Comparison of ENCODE assay signal across 17 cellular contexts in genomic region chr4:74426101-74426500, GRCh38. TPM values are rescaled to one million over a fixed set of nuclear protein-coding genes. Genes with fewer than 3 reads are reported as not detected.
DNase-seq lines count a peak whose midpoint lies in the region; ATAC-seq, FAIRE-seq and TF ChIP-seq lines count a peak whose summit lies in the region.
"Had no signal": no experiment of that assay in that cellular context is flagged by ENCODE, and none has a peak within 500 bp of the region (broad histone marks: within the 10 kb centered on the region; RNA-seq: fewer than 3 reads in every experiment).

No MANE protein-coding gene starts in this region.

- in situ Hi-C loops in astrocyte of the spinal cord (cut with HindIII; ENCODE audit: low sequenced_read_pairs) = no loop called here

- CTCF ChIA-PET in AG04450 (lab: Charles Lee) = interaction anchor here (0.6 kb wide), 1 partner anchor 19 kb away, joined by 4 read pairs; the partner anchor contains the start of gene AREG

- peak; percentile 71 for FAIRE-seq in H54 (lab: Jason Lieb, UNC)

- H3K4me3 ChIP-seq in AG04450 (ENCODE audit: low read depth, low read length) = no peak overlapping the region
- H3K4me3 ChIP-seq in astrocyte of the spinal cord (ENCODE audit: low read depth, low read length) = no peak overlapping the region
- H3K4me3 ChIP-seq: BLaER1, suprapubic skin had no signal

- TF ChIP-seq POLR2A in H54 (IDR thresholded peaks at IDR 0.05; ENCODE audit: low read depth, low read length) = no peak

- DNase-seq in AG04450 (ENCODE audit: low read depth, low spot score) (peak; percentile 43), H54 (ENCODE audit: insufficient read length, low spot score) (no peak), astrocyte of the spinal cord (ENCODE audit: low read depth, low spot score) (peak; percentile 91), iris pigment epithelial cell (ENCODE audit: low read depth) (peak; percentile 96), GM20000 (ENCODE audit: low spot score) (no peak)
- DNase-seq: activated CD4-positive, alpha-beta T cell treated with anti-CD3 and anti-CD28 coated beads, Interleukin-2, amount 10 ng/mL, durations not matched to agents 7 days and 5 days; effector memory CD4-positive, alpha-beta T cell; NCI-H1048; NCI-H2171 treated with DMSO at 0.1 percent for 48 hours; Right ventricle myocardium superior; T-helper 9 cell had no signal

- no peaks in the 10 kb centered on the region for H3K9me3 ChIP-seq in AG04450 (ENCODE audit: control insufficient read depth, insufficient read depth, low read length)
- H3K9me3 ChIP-seq: BLaER1, suprapubic skin had no signal

- POLR2A ChIA-PET in AG04450 (lab: Yijun Ruan, JAX) = interaction anchor here (0.6 to 1.1 kb wide), 2 partner anchors 19 to 97 kb away, joined by 3 read pairs; partner anchors contain the start of gene AREG

- TF ChIP-seq CTCF in AG04450 (IDR thresholded peaks at IDR 0.05; ENCODE audit: low read depth, low read length) = no peak
- no peak for TF ChIP-seq CTCF in astrocyte of the spinal cord (IDR thresholded peaks at IDR 0.05; ENCODE audit: low read depth, low read length)
- TF ChIP-seq CTCF in GM20000 (IDR thresholded peaks at IDR 0.05; ENCODE audit: extremely low read depth, missing control alignments) = no peak

- H3K27me3 ChIP-seq in AG04450 (ENCODE audit: control insufficient read depth, insufficient read depth, low read length) = no peaks in the 10 kb centered on the region
- H3K27me3 ChIP-seq: BLaER1, suprapubic skin had no signal

- H3K27ac ChIP-seq in AG04450 (ENCODE audit: low read depth, low read length) = no peak overlapping the region
- H3K27ac ChIP-seq: BLaER1, parathyroid adenoma, suprapubic skin had no signal

- ATAC-seq in HG03378 (IDR thresholded peaks at IDR 0.05; ENCODE audit: unreplicated experiment) = no peak
- no peak for ATAC-seq in HG03457 (IDR thresholded peaks at IDR 0.05; ENCODE audit: unreplicated experiment)
- ATAC-seq in GM21723 (IDR thresholded peaks at IDR 0.05; ENCODE audit: unreplicated experiment) = no peak

RNA-seq across cellular contexts. Expression of gene AREG, which starts 18.8 kb away (rescaled TPM):
- 2.0 and 2.4 TPM in 2 replicates for polyA plus RNA-seq in AG04450 (2011; rRNA removed)
- 0.61 and 0.78 TPM in 2 replicates for polyA minus RNA-seq in AG04450 (2011; rRNA and poly(A)+ RNA removed)

Comparison
In these comparisons a context has a peak if more than half of its experiments do, and no peak if none do; other contexts are left out.
1. DNase-seq: peak in AG04450 (single experiment), astrocyte of the spinal cord (single experiment) and iris pigment epithelial cell (single experiment); none in H54 (single experiment) and GM20000 (single experiment).